Comparison of ENCODE assay signal across 9 cellular contexts in the genomic region with DNA sequence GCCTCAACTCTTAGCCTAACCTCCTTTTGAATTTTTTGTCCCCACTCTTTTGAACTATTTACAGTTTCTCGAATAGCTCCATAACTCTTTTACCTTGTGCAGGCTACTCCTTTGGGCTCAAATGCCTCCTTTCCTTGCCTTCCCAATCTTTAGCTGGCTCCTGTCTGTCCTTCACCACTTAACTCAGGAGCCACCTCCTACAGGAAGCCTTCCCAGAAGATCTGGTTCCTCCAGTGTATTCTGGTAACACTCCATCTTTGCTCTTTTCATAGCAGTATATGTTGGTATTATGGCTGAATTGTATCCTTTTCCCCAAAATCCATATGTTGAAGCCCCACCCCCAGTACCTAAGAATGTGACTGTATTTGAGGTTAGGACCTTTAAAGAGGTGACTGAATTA.
"Had no signal": no experiment of that assay in that cellular context is flagged by ENCODE, and none has a peak within 500 bp of the region (broad histone marks: within the 10 kb centered on the region; RNA-seq: fewer than 3 reads in every experiment).

No MANE protein-coding gene starts in this region.

- H3K27ac ChIP-seq: HL-60 had no signal

- FAIRE-seq: H1, H54, HepG2 had no signal

- H3K36me3 Mint-ChIP-seq: IgD-negative memory B cell had no signal

- H3K4me3 ChIP-seq: GM23338 had no signal

- H2AFZ ChIP-seq: GM23338 had no signal

- H3K27ac Mint-ChIP-seq: GM23338, H9, HFFc6, IgD-negative memory B cell had no signal

- H3K4me3 Mint-ChIP-seq: GM23338, H9, HFFc6, IgD-negative memory B cell had no signal

- H3K4me2 ChIP-seq: GM23338 had no signal

- DNase-seq: H9, HCEC 1CT, HFFc6 had no signal

- ATAC-seq: GM23338, HepG2 had no signal

- H3K9me3 Mint-ChIP-seq: GM23338, H9, HFFc6, IgD-negative memory B cell had no signal
